In the genomic region with DNA sequence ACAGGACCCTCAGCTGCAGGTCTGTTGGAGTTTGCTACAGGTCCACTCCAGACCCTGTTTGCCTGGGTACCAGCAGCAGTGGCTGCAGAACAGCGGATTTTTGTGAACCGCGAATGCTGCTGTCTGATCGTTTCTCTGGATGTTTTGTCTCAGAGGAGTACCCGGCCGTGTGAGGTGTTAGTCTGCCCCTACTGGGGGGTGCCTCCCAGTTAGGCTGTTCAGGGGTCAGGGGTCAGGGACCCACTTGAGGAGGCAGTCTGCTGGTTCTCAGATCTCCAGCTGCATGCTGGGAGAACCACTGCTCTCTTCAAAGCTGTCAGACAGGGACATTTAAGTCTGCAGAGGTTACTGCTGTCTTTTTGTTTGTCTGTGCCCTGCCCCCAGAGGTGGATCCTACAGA, we compare ENCODE assay signal across 8 cellular contexts. TPM values are rescaled to one million over a fixed set of nuclear protein-coding genes. Genes with fewer than 3 reads are reported as not detected.
DNase-seq lines count a peak whose midpoint lies in the region; ATAC-seq and TF ChIP-seq lines count a peak whose summit lies in the region.
"Not testable (repeated sequence)": the region's sequence is repeated elsewhere in the genome, so short reads cannot be mapped to it uniquely, and the experiment has no call there.
"Had no signal": no experiment of that assay in that cellular context is flagged by ENCODE, and none has a peak within 500 bp of the region (broad histone marks: within the 10 kb centered on the region; RNA-seq: fewer than 3 reads in every experiment).

No MANE protein-coding gene starts in this region.

- intact Hi-C loops in Calu3 (cut with micrococcal nuclease; ENCODE audit: unreplicated experiment), result not testable (repeated sequence)

- H3K9me2 ChIP-seq in hepatocyte (replicated peaks; ENCODE audit: insufficient read depth), result not testable (repeated sequence)

- not testable (repeated sequence) for DNase-seq in Calu3; RWPE1 (ENCODE audit: low spot score); T-helper 2 cell treated with Interferon-gamma antibody and Interleukin-4, amounts not matched to agents 5 μg/mL and 100 μg/mL, for 36 hours (ENCODE audit: low spot score); activated naive CD4-positive, alpha-beta T cell treated with anti-CD3 and anti-CD28 coated beads, Interleukin-2, amount 10 ng/mL, durations not matched to agents 7 days and 5 days; hepatocyte (ENCODE audit: low spot score); neural progenitor cell (ENCODE audit: low spot score); stimulated activated effector memory CD8-positive, alpha-beta T cell treated with anti-CD3 and anti-CD28 coated beads, Interleukin-12 subunit alpha, Interleukin-12 subunit beta, amount 100 ng/mL, for 72 hours (ENCODE audit: low spot score in 2 of 2)

- CTCF ChIA-PET in Calu3 (lab: Charles Lee); activated naive CD4-positive, alpha-beta T cell treated with anti-CD3 and anti-CD28 coated beads, Interleukin-2, amount 10 ng/mL, durations not matched to agents 7 days and 5 days (lab: Charles Lee): not testable (repeated sequence)
- CTCF ChIA-PET in RWPE1 (lab: Yijun Ruan, JAX), result interaction anchor here (0.7 kb wide), 1 partner anchor 279 kb away, joined by 3 read pairs; no protein-coding TSS in a partner anchor

- TF ChIP-seq CTCF in Calu3 (IDR thresholded peaks at IDR 0.05; ENCODE audit: unreplicated experiment); hepatocyte (IDR thresholded peaks at IDR 0.05; ENCODE audit: poor library complexity); neural progenitor cell (IDR thresholded peaks at IDR 0.05): not testable (repeated sequence)
- TF ChIP-seq CTCF in RWPE1 (conservative IDR thresholded peaks at IDR 0.05; ENCODE audit: low read depth), result 0 out of 2 replicates have a peak, but pooled peaks have one; percentile 10

- not testable (repeated sequence) for H4K20me1 ChIP-seq in hepatocyte (ENCODE audit: insufficient read depth, poor library complexity, severe bottlenecking); neural progenitor cell (ENCODE audit: low read depth)

- not testable (repeated sequence) for H3K4me1 ChIP-seq in hepatocyte (ENCODE audit: insufficient read depth); neural progenitor cell

- H3K4me3 ChIP-seq in hepatocyte, result not testable (repeated sequence)
- peak overlapping the region; percentile 35 for H3K4me3 ChIP-seq in neural progenitor cell

- not testable (repeated sequence) for BruUV-seq in Calu3 (replicated peaks; lab: Mats Ljungman, UMichigan)

- peak overlapping the region; percentile 45 for H2AFZ ChIP-seq in hepatocyte
- H2AFZ ChIP-seq in neural progenitor cell (replicated peaks), result not testable (repeated sequence)

- POLR2A ChIA-PET in RWPE1 (lab: Yijun Ruan, JAX; ENCODE audit: low non-redundant PET), result not testable (repeated sequence)

- not testable (repeated sequence) for ATAC-seq in stimulated activated effector memory CD8-positive, alpha-beta T cell treated with anti-CD3 and anti-CD28 coated beads, Interleukin-12 subunit alpha, Interleukin-12 subunit beta, amount 100 ng/mL, for 72 hours

- not testable (repeated sequence) for H3K36me3 ChIP-seq in hepatocyte (replicated peaks; ENCODE audit: insufficient read depth, low read depth); neural progenitor cell

- WGBS in hepatocyte (ENCODE audit: low lambda C conversion rate, missing lambda C conversion rate), result 55% methylated on average over 6 of the region's 6 CpGs

- peaks cover 13% of the 10 kb centered on the region for H3F3A ChIP-seq in neural progenitor cell (ENCODE audit: low read depth)

- not testable (repeated sequence) for H3K79me2 ChIP-seq in hepatocyte; neural progenitor cell (ENCODE audit: low read depth)

- not testable (repeated sequence) for H3K27me3 ChIP-seq in hepatocyte
- H3K27me3 ChIP-seq in neural progenitor cell, result peaks cover 32% of the 10 kb centered on the region

- H3K9ac ChIP-seq in neural progenitor cell, result not testable (repeated sequence)

- not testable (repeated sequence) for H3K9me3 ChIP-seq in hepatocyte (ENCODE audit: low read depth); neural progenitor cell (ENCODE audit: low read depth)

- H3K4me3 Mint-ChIP-seq in Calu3 (ENCODE audit: low read depth, unreplicated experiment), result peak overlapping the region; percentile 60
- H3K4me3 Mint-ChIP-seq in T-helper 2 cell treated with Interferon-gamma antibody and Interleukin-4, amounts not matched to agents 5 μg/mL and 100 μg/mL, for 36 hours, result peak overlapping the region; percentile 46
- H3K4me3 Mint-ChIP-seq in activated naive CD4-positive, alpha-beta T cell treated with anti-CD3 and anti-CD28 coated beads, Interleukin-2, amount 10 ng/mL, durations not matched to agents 7 days and 5 days, result peak overlapping the region; percentile 28
- not testable (repeated sequence) for H3K4me3 Mint-ChIP-seq in neural progenitor cell
- H3K4me3 Mint-ChIP-seq in stimulated activated effector memory CD8-positive, alpha-beta T cell treated with anti-CD3 and anti-CD28 coated beads, Interleukin-12 subunit alpha, Interleukin-12 subunit beta, amount 100 ng/mL, for 72 hours, result peak overlapping the region; percentile 27

- H3K4me2 ChIP-seq in hepatocyte, result peak overlapping the region; percentile 62
- H3K4me2 ChIP-seq in neural progenitor cell, result peak overlapping the region; percentile 62

- not testable (repeated sequence) for H3K27ac Mint-ChIP-seq in Calu3 (ENCODE audit: unreplicated experiment); T-helper 2 cell treated with Interferon-gamma antibody and Interleukin-4, amounts not matched to agents 5 μg/mL and 100 μg/mL, for 36 hours; neural progenitor cell; stimulated activated effector memory CD8-positive, alpha-beta T cell treated with anti-CD3 and anti-CD28 coated beads, Interleukin-12 subunit alpha, Interleukin-12 subunit beta, amount 100 ng/mL, for 72 hours
- peak overlapping the region; percentile 67 for H3K27ac Mint-ChIP-seq in activated naive CD4-positive, alpha-beta T cell treated with anti-CD3 and anti-CD28 coated beads, Interleukin-2, amount 10 ng/mL, durations not matched to agents 7 days and 5 days

- not testable (repeated sequence) for H3K9me3 Mint-ChIP-seq in Calu3 (ENCODE audit: low read depth, unreplicated experiment); T-helper 2 cell treated with Interferon-gamma antibody and Interleukin-4, amounts not matched to agents 5 μg/mL and 100 μg/mL, for 36 hours; activated naive CD4-positive, alpha-beta T cell treated with anti-CD3 and anti-CD28 coated beads, Interleukin-2, amount 10 ng/mL, durations not matched to agents 7 days and 5 days; neural progenitor cell; stimulated activated effector memory CD8-positive, alpha-beta T cell treated with anti-CD3 and anti-CD28 coated beads, Interleukin-12 subunit alpha, Interleukin-12 subunit beta, amount 100 ng/mL, for 72 hours

- peak overlapping the region; percentile 82 for H3K27ac ChIP-seq in RWPE1
- not testable (repeated sequence) for H3K27ac ChIP-seq in hepatocyte
- peak overlapping the region; percentile 53 for H3K27ac ChIP-seq in neural progenitor cell

- not testable (repeated sequence) for H3K27me3 Mint-ChIP-seq in Calu3 (ENCODE audit: unreplicated experiment); T-helper 2 cell treated with Interferon-gamma antibody and Interleukin-4, amounts not matched to agents 5 μg/mL and 100 μg/mL, for 36 hours (ENCODE audit: low read depth); neural progenitor cell (ENCODE audit: insufficient read depth, low read depth)
- H3K27me3 Mint-ChIP-seq in activated naive CD4-positive, alpha-beta T cell treated with anti-CD3 and anti-CD28 coated beads, Interleukin-2, amount 10 ng/mL, durations not matched to agents 7 days and 5 days, result peaks cover 11% of the 10 kb centered on the region

- not testable (repeated sequence) for H3K4me1 Mint-ChIP-seq in Calu3 (ENCODE audit: low read depth, unreplicated experiment); T-helper 2 cell treated with Interferon-gamma antibody and Interleukin-4, amounts not matched to agents 5 μg/mL and 100 μg/mL, for 36 hours (ENCODE audit: low read depth); activated naive CD4-positive, alpha-beta T cell treated with anti-CD3 and anti-CD28 coated beads, Interleukin-2, amount 10 ng/mL, durations not matched to agents 7 days and 5 days; neural progenitor cell; stimulated activated effector memory CD8-positive, alpha-beta T cell treated with anti-CD3 and anti-CD28 coated beads, Interleukin-12 subunit alpha, Interleukin-12 subunit beta, amount 100 ng/mL, for 72 hours

- not testable (repeated sequence) for H3K36me3 Mint-ChIP-seq in Calu3 (ENCODE audit: insufficient read depth, unreplicated experiment); T-helper 2 cell treated with Interferon-gamma antibody and Interleukin-4, amounts not matched to agents 5 μg/mL and 100 μg/mL, for 36 hours (ENCODE audit: low read depth); activated naive CD4-positive, alpha-beta T cell treated with anti-CD3 and anti-CD28 coated beads, Interleukin-2, amount 10 ng/mL, durations not matched to agents 7 days and 5 days; neural progenitor cell; stimulated activated effector memory CD8-positive, alpha-beta T cell treated with anti-CD3 and anti-CD28 coated beads, Interleukin-12 subunit alpha, Interleukin-12 subunit beta, amount 100 ng/mL, for 72 hours

RNA-seq across cellular contexts. Expression of a gene that starts 27.3 kb away (rescaled TPM):
- total RNA-seq in Calu3 (2022), result 5.8 and 6.3 TPM in 2 replicates
- total RNA-seq in hepatocyte, result 9.2 and 10.3 TPM in 2 replicates
- 1.6 and 2.3 TPM in 2 replicates for polyA plus RNA-seq in hepatocyte
- total RNA-seq in neural progenitor cell (ENCODE audit: low replicate concordance), result 24.3 and 36.9 TPM in 2 replicates

RNA-seq across cellular contexts. Expression of a gene that starts 42.2 kb away (rescaled TPM):
- total RNA-seq in Calu3 (2022) (3.1 and 4.5 TPM in 2 replicates), hepatocyte (5.8 and 6.3 TPM in 2 replicates), neural progenitor cell (ENCODE audit: low replicate concordance) (0.56 and 0.68 TPM in 2 replicates)
- 4.1 and 6.5 TPM in 2 replicates for polyA plus RNA-seq in hepatocyte
- total RNA-seq: HFFc6 had no signal
